ENCODE assay signal across 19 cellular contexts in the genomic region with DNA sequence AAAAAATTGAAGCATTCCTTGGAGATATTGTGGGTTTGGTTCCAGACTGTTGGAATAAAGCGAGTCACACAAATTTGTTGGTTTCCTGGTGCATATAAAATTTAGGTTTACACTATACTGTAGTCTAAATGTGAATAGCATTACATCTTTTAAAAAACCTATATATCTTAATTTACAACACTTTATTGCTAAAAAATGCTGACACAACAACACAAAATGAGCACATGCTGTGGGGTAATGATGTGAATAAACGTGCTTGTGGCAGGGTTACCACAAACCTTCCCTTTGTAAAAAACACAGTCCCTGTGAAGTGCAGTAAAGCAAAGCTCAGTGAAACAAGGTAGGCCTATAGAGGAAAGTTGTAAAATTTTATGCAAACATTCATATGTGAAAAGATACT. TPM values are rescaled to one million over a fixed set of nuclear protein-coding genes. Genes with fewer than 3 reads are reported as not detected.
DNase-seq lines count a peak whose midpoint lies in the region; ATAC-seq and TF ChIP-seq lines count a peak whose summit lies in the region.
"Had no signal": no experiment of that assay in that cellular context is flagged by ENCODE, and none has a peak within 500 bp of the region (broad histone marks: within the 10 kb centered on the region; RNA-seq: fewer than 3 reads in every experiment).

No MANE protein-coding gene starts in this region.

- POLR2A ChIA-PET in activated CD8-positive, alpha-beta T cell treated with anti-CD3 and anti-CD28 coated beads, Interleukin-2, amount 10 ng/mL, durations not matched to agents 7 days and 5 days (lab: Charles Lee) = no interaction called here
- POLR2A ChIA-PET in activated CD8-positive, alpha-beta T cell treated with anti-CD3 and anti-CD28 coated beads for 36 hours (lab: Charles Lee) = no interaction called here
- POLR2A ChIA-PET in Panc1 (lab: Charles Lee) = no interaction called here
- POLR2A ChIA-PET in naive thymus-derived CD8-positive, alpha-beta T cell (lab: Charles Lee) = interaction anchor here (1.5 kb wide), 1 partner anchor 27 kb away, joined by 3 read pairs; no protein-coding TSS in a partner anchor

- no peak overlapping the region for H3K27ac ChIP-seq in CD4-positive, CD25-positive, alpha-beta regulatory T cell (ENCODE audit: insufficient read depth, low read length, poor library complexity, severe bottlenecking)
- no peak overlapping the region for H3K27ac ChIP-seq in Panc1 (ENCODE audit: low read length)
- H3K27ac ChIP-seq in tibial artery = no peak overlapping the region
- H3K27ac ChIP-seq: 22Rv1 had no signal

- H3K36me3 Mint-ChIP-seq in activated CD8-positive, alpha-beta T cell treated with anti-CD3 and anti-CD28 coated beads, Interleukin-2, amount 10 ng/mL, durations not matched to agents 7 days and 5 days (ENCODE audit: low read depth) = peaks cover 56% of the 10 kb centered on the region
- peaks cover 48% of the 10 kb centered on the region for H3K36me3 Mint-ChIP-seq in activated CD8-positive, alpha-beta T cell treated with anti-CD3 and anti-CD28 coated beads for 36 hours (ENCODE audit: low read depth)
- H3K36me3 Mint-ChIP-seq in CD4-positive, CD25-positive, alpha-beta regulatory T cell = peaks cover 49% of the 10 kb centered on the region
- H3K36me3 Mint-ChIP-seq in naive thymus-derived CD8-positive, alpha-beta T cell = peaks cover 3 to 87% (median 24%) of the 10 kb centered on the region in 3 donors

- intact Hi-C loops in activated CD8-positive, alpha-beta T cell treated with anti-CD3 and anti-CD28 coated beads for 36 hours (cut with micrococcal nuclease) = no loop called here
- intact Hi-C loops in Panc1 (cut with micrococcal nuclease; ENCODE audit: unreplicated experiment) (no loop called here), tibial artery (cut with DNase I; ENCODE audit: low total_unique reads) (no loop called here)

- H3K4me3 ChIP-seq in CD4-positive, CD25-positive, alpha-beta regulatory T cell (ENCODE audit: low read depth, low read length) = no peak overlapping the region
- H3K4me3 ChIP-seq in Panc1 (ENCODE audit: low read depth in 2 of 2, low read length in 2 of 2) (no peak overlapping the region), tibial artery (no peak overlapping the region)

- H3K27ac Mint-ChIP-seq in activated CD8-positive, alpha-beta T cell treated with anti-CD3 and anti-CD28 coated beads, Interleukin-2, amount 10 ng/mL, durations not matched to agents 7 days and 5 days = no peak overlapping the region
- no peak overlapping the region for H3K27ac Mint-ChIP-seq in activated CD8-positive, alpha-beta T cell treated with anti-CD3 and anti-CD28 coated beads for 36 hours
- H3K27ac Mint-ChIP-seq in CD4-positive, CD25-positive, alpha-beta regulatory T cell = peak overlapping the region in 2 of 3 donors; percentile 14 to 41
- H3K27ac Mint-ChIP-seq in naive thymus-derived CD8-positive, alpha-beta T cell = peak overlapping the region in 6 of 10 donors; percentile 4 to 63 (median 40)
- H3K27ac Mint-ChIP-seq: B cell, H9 had no signal

- H3K4me1 Mint-ChIP-seq in activated CD8-positive, alpha-beta T cell treated with anti-CD3 and anti-CD28 coated beads, Interleukin-2, amount 10 ng/mL, durations not matched to agents 7 days and 5 days (ENCODE audit: low read depth) = peaks cover 11% of the 10 kb centered on the region
- H3K4me1 Mint-ChIP-seq in activated CD8-positive, alpha-beta T cell treated with anti-CD3 and anti-CD28 coated beads for 36 hours (ENCODE audit: low read depth) = peaks cover 9% of the 10 kb centered on the region
- peaks cover 0 to 10% (median 2%) of the 10 kb centered on the region in 4 donors for H3K4me1 Mint-ChIP-seq in CD4-positive, CD25-positive, alpha-beta regulatory T cell
- peaks cover 4 to 19% (median 12%) of the 10 kb centered on the region in 4 donors for H3K4me1 Mint-ChIP-seq in naive thymus-derived CD8-positive, alpha-beta T cell
- H3K4me1 Mint-ChIP-seq: B cell had no signal

- CTCF ChIA-PET in activated CD8-positive, alpha-beta T cell treated with anti-CD3 and anti-CD28 coated beads, Interleukin-2, amount 10 ng/mL, durations not matched to agents 7 days and 5 days (lab: Charles Lee) = interaction anchor here (0.6 kb wide), 1 partner anchor 1154 kb away, joined by 3 read pairs; no protein-coding TSS in a partner anchor
- CTCF ChIA-PET in activated CD8-positive, alpha-beta T cell treated with anti-CD3 and anti-CD28 coated beads for 36 hours (lab: Charles Lee) = no interaction called here
- CTCF ChIA-PET in Panc1 (lab: Charles Lee) = no interaction called here

- H3K4me1 ChIP-seq in CD4-positive, CD25-positive, alpha-beta regulatory T cell (ENCODE audit: control insufficient read depth, insufficient read depth, low read length, poor library complexity, severe bottlenecking) = no peaks in the 10 kb centered on the region
- H3K4me1 ChIP-seq in Panc1 (ENCODE audit: control insufficient read depth, insufficient read depth, low read length) (no peaks in the 10 kb centered on the region), tibial artery (no peaks in the 10 kb centered on the region)

- in situ Hi-C loops in Panc1 (cut with HindIII; ENCODE audit: low pct_unique_long_range_greater_than_20kb, low sequenced_read_pairs) = no loop called here

- no peak for ATAC-seq in activated CD8-positive, alpha-beta T cell treated with anti-CD3 and anti-CD28 coated beads, Interleukin-2, amount 10 ng/mL, durations not matched to agents 7 days and 5 days
- no peak for ATAC-seq in activated CD8-positive, alpha-beta T cell treated with anti-CD3 and anti-CD28 coated beads for 36 hours
- no peak for ATAC-seq in CD4-positive, CD25-positive, alpha-beta regulatory T cell (ENCODE audit: low read depth in 2 of 2)
- no peak for ATAC-seq in Panc1
- ATAC-seq in naive thymus-derived CD8-positive, alpha-beta T cell = no peak

- peaks cover 76% of the 10 kb centered on the region for H3K36me3 ChIP-seq in CD4-positive, CD25-positive, alpha-beta regulatory T cell (ENCODE audit: control insufficient read depth, insufficient read depth, low read length)
- H3K36me3 ChIP-seq in Panc1 (ENCODE audit: control insufficient read depth, insufficient read depth, low read length) (peaks cover 3% of the 10 kb centered on the region; the same call in 1 of the 2 replicates), tibial artery (peaks cover 65 to 87% (median 69%) of the 10 kb centered on the region in 3 donors)

- H3K9me3 Mint-ChIP-seq in activated CD8-positive, alpha-beta T cell treated with anti-CD3 and anti-CD28 coated beads, Interleukin-2, amount 10 ng/mL, durations not matched to agents 7 days and 5 days (ENCODE audit: insufficient read depth) = no peaks in the 10 kb centered on the region
- no peaks in the 10 kb centered on the region for H3K9me3 Mint-ChIP-seq in activated CD8-positive, alpha-beta T cell treated with anti-CD3 and anti-CD28 coated beads for 36 hours
- H3K9me3 Mint-ChIP-seq in CD4-positive, CD25-positive, alpha-beta regulatory T cell = peaks cover 0 to 3% (median 0%) of the 10 kb centered on the region in 7 donors
- H3K9me3 Mint-ChIP-seq in naive thymus-derived CD8-positive, alpha-beta T cell = no peaks in the 10 kb centered on the region

- no peak for TF ChIP-seq CTCF in activated CD8-positive, alpha-beta T cell treated with anti-CD3 and anti-CD28 coated beads for 36 hours (IDR thresholded peaks at IDR 0.05)
- TF ChIP-seq CTCF in Panc1 (IDR thresholded peaks at IDR 0.05) (no peak), tibial artery (IDR thresholded peaks at IDR 0.05) (no peak)

- H3K9me3 ChIP-seq in CD4-positive, CD25-positive, alpha-beta regulatory T cell (ENCODE audit: control insufficient read depth in 2 of 2, low read length in 2 of 2) = no peaks in the 10 kb centered on the region
- H3K9me3 ChIP-seq in Panc1 (ENCODE audit: control insufficient read depth, insufficient read depth, low read depth, low read length) (no peaks in the 10 kb centered on the region), tibial artery (no peaks in the 10 kb centered on the region)

- no peak overlapping the region for H3K4me3 Mint-ChIP-seq in activated CD8-positive, alpha-beta T cell treated with anti-CD3 and anti-CD28 coated beads, Interleukin-2, amount 10 ng/mL, durations not matched to agents 7 days and 5 days
- H3K4me3 Mint-ChIP-seq in activated CD8-positive, alpha-beta T cell treated with anti-CD3 and anti-CD28 coated beads for 36 hours = no peak overlapping the region
- H3K4me3 Mint-ChIP-seq in CD4-positive, CD25-positive, alpha-beta regulatory T cell = no peak overlapping the region
- H3K4me3 Mint-ChIP-seq in naive thymus-derived CD8-positive, alpha-beta T cell = no peak overlapping the region
- H3K4me3 Mint-ChIP-seq: B cell; CD4-positive, alpha-beta memory T cell; H9 had no signal

- no peaks in the 10 kb centered on the region for H3K27me3 Mint-ChIP-seq in activated CD8-positive, alpha-beta T cell treated with anti-CD3 and anti-CD28 coated beads, Interleukin-2, amount 10 ng/mL, durations not matched to agents 7 days and 5 days (ENCODE audit: low read depth)
- H3K27me3 Mint-ChIP-seq in activated CD8-positive, alpha-beta T cell treated with anti-CD3 and anti-CD28 coated beads for 36 hours = no peaks in the 10 kb centered on the region
- H3K27me3 Mint-ChIP-seq in CD4-positive, CD25-positive, alpha-beta regulatory T cell = no peaks in the 10 kb centered on the region
- no peaks in the 10 kb centered on the region for H3K27me3 Mint-ChIP-seq in naive thymus-derived CD8-positive, alpha-beta T cell
- H3K27me3 Mint-ChIP-seq: B cell; CD4-positive, alpha-beta memory T cell had no signal

- BruUV-seq in Panc1 (replicated peaks; lab: Mats Ljungman, UMichigan) = TSS peak; percentile 45

- H3K27me3 ChIP-seq in CD4-positive, CD25-positive, alpha-beta regulatory T cell (ENCODE audit: control insufficient read depth, insufficient read depth, low read length) = no peaks in the 10 kb centered on the region
- no peaks in the 10 kb centered on the region for H3K27me3 ChIP-seq in Panc1 (ENCODE audit: control insufficient read depth, insufficient read depth, low read length)
- no peaks in the 10 kb centered on the region for H3K27me3 ChIP-seq in tibial artery

- DNase-seq in activated CD8-positive, alpha-beta T cell treated with anti-CD3 and anti-CD28 coated beads, Interleukin-2, amount 10 ng/mL, durations not matched to agents 7 days and 5 days = peak; percentile 10
- no peak for DNase-seq in activated CD8-positive, alpha-beta T cell treated with anti-CD3 and anti-CD28 coated beads for 36 hours
- no peak for DNase-seq in CD4-positive, CD25-positive, alpha-beta regulatory T cell
- DNase-seq in Panc1 (ENCODE audit: low read depth, low spot score) = no peak
- DNase-seq in naive thymus-derived CD8-positive, alpha-beta T cell = no peak
- DNase-seq in superior temporal gyrus (ENCODE audit: extremely low spot score) = no peak
- no peak for DNase-seq in midbrain (lab: John Stamatoyannopoulos, UW)
- DNase-seq in tibial artery = no peak
- DNase-seq: C1 segment of cervical spinal cord; CD4-positive, alpha-beta memory T cell; DMS153; DMS79 treated with DMSO at 0.1 percent for 48 hours; EL; GDM1; GOT3; H9; KBM-7 had no signal

RNA-seq across cellular contexts. Expression of a gene that starts 27.7 kb away (rescaled TPM):
- 10 to 100 TPM; 32.1 to 32.6 TPM for total RNA-seq in activated CD8-positive, alpha-beta T cell treated with anti-CD3 and anti-CD28 coated beads, Interleukin-2, amount 10 ng/mL, durations not matched to agents 7 days and 5 days
- 10 to 100 TPM; 26.9 to 27.4 TPM for total RNA-seq in activated CD8-positive, alpha-beta T cell treated with anti-CD3 and anti-CD28 coated beads for 36 hours
- total RNA-seq in CD4-positive, CD25-positive, alpha-beta regulatory T cell = 74.2 TPM
- 10 to 100 TPM in 3 of 4 donors, 1 to 10 TPM in 1; 9.8 to 13.9 (median 12.5) TPM for polyA plus RNA-seq in CD4-positive, CD25-positive, alpha-beta regulatory T cell
- total RNA-seq in Panc1 (2021; ENCODE audit: unreplicated experiment) = 20.6 TPM
- polyA plus RNA-seq in Panc1 (2012; ENCODE audit: insufficient read length) = 17.2 TPM
- 100 to 1,000 TPM; 107 to 112 TPM for total RNA-seq in naive thymus-derived CD8-positive, alpha-beta T cell
- 10 to 100 TPM in 2 of 3 donors, 1 to 10 TPM in 1; 8.6 to 17.8 (median 14.4) TPM for polyA plus RNA-seq in naive thymus-derived CD8-positive, alpha-beta T cell

Comparison
In these comparisons a context has a peak if more than half of its experiments do, and no peak if none do; other contexts are left out.
1. H3K27ac Mint-ChIP-seq: peak in CD4-positive, CD25-positive, alpha-beta regulatory T cell (2 of 3) and naive thymus-derived CD8-positive, alpha-beta T cell (6 of 10); none in activated CD8-positive, alpha-beta T cell treated with anti-CD3 and anti-CD28 coated beads, Interleukin-2, amount 10 ng/mL, durations not matched to agents 7 days and 5 days (single experiment) and activated CD8-positive, alpha-beta T cell treated with anti-CD3 and anti-CD28 coated beads for 36 hours (single experiment).